In the genomic region with DNA sequence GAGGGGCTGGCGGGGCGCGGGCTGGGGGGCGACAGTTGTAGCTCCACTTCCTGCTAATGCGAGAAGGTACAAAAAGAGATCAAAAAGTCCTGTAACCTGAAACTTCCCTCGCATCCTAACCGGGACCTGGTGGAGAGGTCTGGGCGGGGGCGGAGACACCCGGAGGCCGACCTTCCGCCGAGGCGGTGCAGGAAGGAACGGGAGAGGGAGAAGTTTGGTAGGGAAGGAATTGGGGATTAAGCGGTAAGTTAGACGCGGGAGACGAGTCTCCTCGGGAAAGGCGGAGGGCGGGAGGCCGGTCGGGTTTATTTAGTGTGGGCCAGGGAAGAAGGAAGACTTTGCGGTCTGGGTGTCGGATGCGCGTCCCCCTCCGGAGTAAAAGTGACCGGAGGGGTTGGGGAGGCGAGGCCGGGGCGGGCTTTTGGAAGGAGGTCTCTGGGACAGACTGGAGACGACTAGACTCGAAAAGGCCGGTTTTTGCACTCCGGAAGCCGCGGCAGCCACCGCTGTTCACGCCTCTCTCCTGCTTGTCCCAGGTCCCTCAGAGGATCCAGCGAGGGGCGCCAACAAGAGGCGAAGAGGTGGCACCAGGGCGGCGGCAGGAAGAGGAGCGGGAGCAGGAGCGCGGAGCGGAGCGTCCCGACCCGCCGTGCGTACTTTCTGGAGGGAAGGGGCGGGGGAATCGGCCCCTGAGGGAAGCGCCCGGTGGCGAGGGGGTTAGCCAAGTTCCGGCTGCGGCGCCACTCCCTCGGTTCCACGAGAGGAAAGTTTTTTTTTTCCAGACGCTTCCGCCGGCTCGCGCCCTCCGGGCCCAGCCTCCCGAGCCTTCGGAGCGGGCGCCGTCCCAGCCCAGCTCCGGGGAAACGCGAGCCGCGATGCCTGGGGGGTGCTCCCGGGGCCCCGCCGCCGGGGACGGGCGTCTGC, we compare ENCODE assay signal across 8 cellular contexts. TPM values are rescaled to one million over a fixed set of nuclear protein-coding genes. Genes with fewer than 3 reads are reported as not detected.
DNase-seq lines count a peak whose midpoint lies in the region; ATAC-seq and TF ChIP-seq lines count a peak whose summit lies in the region.

No MANE protein-coding gene starts in this region.

- intact Hi-C loops in colonic mucosa (cut with DNase I): loop anchor here (10.0 kb wide), 1 partner anchor 690 kb away; no protein-coding TSS in a partner anchor

- peaks cover 19% of the 10 kb centered on the region for H3K4me1 Mint-ChIP-seq in activated T-cell treated with anti-CD3 and anti-CD28 coated beads, Interleukin-2, amount 50 U/mL, for 24 hours (ENCODE audit: low read depth)
- H3K4me1 Mint-ChIP-seq in stimulated activated naive CD8-positive, alpha-beta T cell treated with anti-CD3 and anti-CD28 coated beads, Interleukin-15, Interleukin-2, amounts not matched to agents 100 ng/mL and 50 ng/mL, for 24 hours (ENCODE audit: low read depth): peaks cover 16% of the 10 kb centered on the region

- H3K36me3 Mint-ChIP-seq in activated T-cell treated with anti-CD3 and anti-CD28 coated beads, Interleukin-2, amount 50 U/mL, for 24 hours (ENCODE audit: low read depth): no peaks in the 10 kb centered on the region
- no peaks in the 10 kb centered on the region for H3K36me3 Mint-ChIP-seq in stimulated activated naive CD8-positive, alpha-beta T cell treated with anti-CD3 and anti-CD28 coated beads, Interleukin-15, Interleukin-2, amounts not matched to agents 100 ng/mL and 50 ng/mL, for 24 hours (ENCODE audit: low read depth)

- peaks cover 7% of the 10 kb centered on the region for H3K27me3 ChIP-seq in colonic mucosa

- no peaks in the 10 kb centered on the region for H3K9me3 ChIP-seq in colonic mucosa

- H3K4me3 Mint-ChIP-seq in activated T-cell treated with anti-CD3 and anti-CD28 coated beads, Interleukin-2, amount 50 U/mL, for 24 hours: peak overlapping the region; percentile 76
- peak overlapping the region; percentile 78 for H3K4me3 Mint-ChIP-seq in stimulated activated naive CD8-positive, alpha-beta T cell treated with anti-CD3 and anti-CD28 coated beads, Interleukin-15, Interleukin-2, amounts not matched to agents 100 ng/mL and 50 ng/mL, for 24 hours

- H3K27ac Mint-ChIP-seq in activated T-cell treated with anti-CD3 and anti-CD28 coated beads, Interleukin-2, amount 50 U/mL, for 24 hours: peak overlapping the region; percentile 47
- no peak overlapping the region for H3K27ac Mint-ChIP-seq in stimulated activated naive CD8-positive, alpha-beta T cell treated with anti-CD3 and anti-CD28 coated beads, Interleukin-15, Interleukin-2, amounts not matched to agents 100 ng/mL and 50 ng/mL, for 24 hours

- H3K27me3 Mint-ChIP-seq in activated T-cell treated with anti-CD3 and anti-CD28 coated beads, Interleukin-2, amount 50 U/mL, for 24 hours: peaks cover 66% of the 10 kb centered on the region
- peaks cover 68% of the 10 kb centered on the region for H3K27me3 Mint-ChIP-seq in stimulated activated naive CD8-positive, alpha-beta T cell treated with anti-CD3 and anti-CD28 coated beads, Interleukin-15, Interleukin-2, amounts not matched to agents 100 ng/mL and 50 ng/mL, for 24 hours

- H3K36me3 ChIP-seq in colonic mucosa: no peaks in the 10 kb centered on the region

- peak; percentile 39 for ATAC-seq in HG02973 (IDR thresholded peaks at IDR 0.05; ENCODE audit: unreplicated experiment)

- H3K27ac ChIP-seq in colonic mucosa: peak overlapping the region; percentile 87

- TF ChIP-seq CTCF in colonic mucosa (IDR thresholded peaks at IDR 0.05): no peak

- peak overlapping the region; percentile 62 to 75 for H3K9ac ChIP-seq in colonic mucosa (ENCODE audit: low read depth in 2 of 2, low read length in 2 of 2)

- no peaks in the 10 kb centered on the region for H3K9me3 Mint-ChIP-seq in activated T-cell treated with anti-CD3 and anti-CD28 coated beads, Interleukin-2, amount 50 U/mL, for 24 hours
- H3K9me3 Mint-ChIP-seq in stimulated activated naive CD8-positive, alpha-beta T cell treated with anti-CD3 and anti-CD28 coated beads, Interleukin-15, Interleukin-2, amounts not matched to agents 100 ng/mL and 50 ng/mL, for 24 hours: no peaks in the 10 kb centered on the region

- peak; percentile 41 for DNase-seq in activated T-cell treated with anti-CD3 and anti-CD28 coated beads, Interleukin-2, amount 50 U/mL, for 24 hours
- DNase-seq in activated T-cell treated with anti-CD3 and anti-CD28 coated beads for 4 hours (no peak), RPMI7951 (ENCODE audit: low read depth) (peak; percentile 82), colonic mucosa (peak; percentile 63), left kidney (ENCODE audit: low read depth, low spot score) (peak; percentile 86), GF-D8 (lab: John Stamatoyannopoulos, UW) (no peak)

- no peaks in the 10 kb centered on the region for H3K4me1 ChIP-seq in colonic mucosa

- peak overlapping the region; percentile 73 for H3K4me3 ChIP-seq in colonic mucosa

RNA-seq across cellular contexts. Expression of gene TPBG, which starts 0.7 kb away (rescaled TPM):
- total RNA-seq in RPMI7951 (2014; rRNA removed; shearing (Covaris generic)): 65.2 and 68.2 TPM in 2 replicates
- total RNA-seq in colonic mucosa: 10 to 100 TPM; 16.3 to 16.9 TPM

Comparison
In these comparisons a context has a peak if more than half of its experiments do, and no peak if none do; other contexts are left out.
1. DNase-seq: peak in activated T-cell treated with anti-CD3 and anti-CD28 coated beads, Interleukin-2, amount 50 U/mL, for 24 hours (single experiment), RPMI7951 (single experiment), colonic mucosa (single experiment) and left kidney (single experiment); none in activated T-cell treated with anti-CD3 and anti-CD28 coated beads for 4 hours (single experiment) and GF-D8 (single experiment).